ENCODE assay signal across 18 cellular contexts in the genomic region with DNA sequence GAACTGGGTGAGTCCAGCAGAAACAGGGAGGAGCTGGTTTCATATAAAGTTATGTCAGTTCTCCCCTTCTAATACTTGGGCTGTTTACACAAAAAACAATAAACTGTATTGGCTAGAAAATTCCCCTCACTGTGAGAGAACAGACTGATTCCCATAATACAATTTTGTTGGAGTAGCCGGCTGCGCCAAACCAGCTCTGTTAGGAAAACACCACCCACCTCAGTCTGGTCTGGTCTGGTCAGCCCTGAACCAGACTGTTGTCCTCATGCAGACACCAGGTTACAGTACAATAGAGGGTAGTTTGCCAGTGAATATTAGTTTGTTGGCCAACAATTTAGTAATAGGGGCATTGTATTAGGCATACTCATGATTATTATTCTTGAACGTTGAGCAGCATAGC.
A peak's percentile ranks its signal among the peaks of the same experiment; 100 is the strongest.
DNase-seq lines count a peak whose midpoint lies in the region; ATAC-seq and TF ChIP-seq lines count a peak whose summit lies in the region.
"Had no signal": no experiment of that assay in that cellular context is flagged by ENCODE, and none has a peak within 500 bp of the region (broad histone marks: within the 10 kb centered on the region; RNA-seq: fewer than 3 reads in every experiment).

No MANE protein-coding gene starts in this region.

- no peaks in the 10 kb centered on the region for H3K36me3 ChIP-seq in OCI-LY7 (ENCODE audit: insufficient read depth, low read length)
- H3K36me3 ChIP-seq in neuronal stem cell (replicated peaks in 1 of 2; ENCODE audit: control insufficient read depth in 2 of 2, insufficient read depth in 2 of 2, low read length in 2 of 2): no peaks in the 10 kb centered on the region
- no peaks in the 10 kb centered on the region for H3K36me3 ChIP-seq in suprapubic skin
- no peaks in the 10 kb centered on the region for H3K36me3 ChIP-seq in effector memory CD4-positive, alpha-beta T cell (ENCODE audit: control insufficient read depth, insufficient read depth, low read length)
- H3K36me3 ChIP-seq: HAP-1 had no signal

- H4K8ac ChIP-seq in neuronal stem cell (ENCODE audit: low read depth, low read length): no peak overlapping the region

- no peak overlapping the region for H3K4me3 Mint-ChIP-seq in T-cell
- H3K4me3 Mint-ChIP-seq: B cell; CD4-positive, CD25-positive, alpha-beta regulatory T cell; CD8-positive, alpha-beta memory T cell had no signal

- H3K23ac ChIP-seq in neuronal stem cell (ENCODE audit: low read depth, low read length, poor library complexity): no peak overlapping the region

- H2AK5ac ChIP-seq in neuronal stem cell (ENCODE audit: low read depth, low read length): no peak overlapping the region

- no peak overlapping the region for H3K27ac ChIP-seq in OCI-LY7 (ENCODE audit: low read depth, low read length, poor library complexity, severe bottlenecking)
- no peak overlapping the region for H3K27ac ChIP-seq in neuronal stem cell (replicated peaks; ENCODE audit: low read length)
- peak overlapping the region; percentile 72 for H3K27ac ChIP-seq in suprapubic skin
- no peak overlapping the region for H3K27ac ChIP-seq in effector memory CD4-positive, alpha-beta T cell (ENCODE audit: insufficient read depth, low read length, poor library complexity, severe bottlenecking)
- H3K27ac ChIP-seq: GM23248 had no signal

- H2BK12ac ChIP-seq in neuronal stem cell (ENCODE audit: low read length): no peak overlapping the region

- DNase-seq in ELF-1 (ENCODE audit: low read depth, low spot score) (peak; percentile 14), OCI-LY7 (ENCODE audit: low spot score) (no peak), neuronal stem cell (ENCODE audit: low spot score) (no peak), suprapubic skin (ENCODE audit: low spot score in 2 of 2) (no peak), T-cell (no peak)
- DNase-seq in effector memory CD4-positive, alpha-beta T cell: no peak
- DNase-seq: C1 segment of cervical spinal cord; CD4-positive, CD25-positive, alpha-beta regulatory T cell; CD8-positive, alpha-beta memory T cell; COR-L47; DMS 273 treated with DMSO at 0.1 percent for 48 hours; DMS53; DND-41; EL; GM23248 had no signal

- H3K9ac ChIP-seq in neuronal stem cell (ENCODE audit: low read depth, low read length, poor library complexity): no peak overlapping the region
- H3K9ac ChIP-seq: GM23248 had no signal

- H2AFZ ChIP-seq in OCI-LY7 (ENCODE audit: low read length) (peak overlapping the region; percentile 58; the same call in 1 of the 2 replicates), neuronal stem cell (ENCODE audit: low read length) (peak overlapping the region; percentile 50)
- H2AFZ ChIP-seq: GM23248 had no signal

- CTCF ChIA-PET in OCI-LY7 (lab: Charles Lee; ENCODE audit: unreplicated experiment) (no interaction called here), T-cell (lab: Charles Lee) (no interaction called here)

- H3K9me3 Mint-ChIP-seq in T-cell: peaks cover 0 to under 1% (median 0%) of the 10 kb centered on the region in 3 donors
- H3K9me3 Mint-ChIP-seq: CD8-positive, alpha-beta memory T cell had no signal

- no CpG with 5 or more reads among the region's 3 CpGs for WGBS in neuronal stem cell (ENCODE audit: extremely low coverage in 2 of 2, insufficient read length in 2 of 2, insufficient replicate concordance in 1 of 2), 2 donors
- WGBS in suprapubic skin: 57% methylated on average over 3 of the region's 3 CpGs

- no peaks in the 10 kb centered on the region for H4K20me1 ChIP-seq in OCI-LY7 (ENCODE audit: insufficient read depth, low read length)

- H3K27me3 ChIP-seq in neuronal stem cell (ENCODE audit: control insufficient read depth in 3 of 3, insufficient read depth in 3 of 3, low read depth in 1 of 3, low read length in 3 of 3): no peaks in the 10 kb centered on the region
- no peaks in the 10 kb centered on the region for H3K27me3 ChIP-seq in suprapubic skin
- no peaks in the 10 kb centered on the region for H3K27me3 ChIP-seq in effector memory CD4-positive, alpha-beta T cell (replicated peaks; ENCODE audit: control insufficient read depth, insufficient read depth, low read length, poor library complexity, severe bottlenecking)

- POLR2A ChIA-PET in OCI-LY7 (lab: Charles Lee): interaction anchor here (3.8 kb wide), 1 partner anchor 8 kb away, joined by 18 read pairs; no protein-coding TSS in a partner anchor
- POLR2A ChIA-PET in T-cell (lab: Charles Lee): no interaction called here

- no peak for TF ChIP-seq POLR2A in suprapubic skin (IDR thresholded peaks at IDR 0.05)

- BruUV-seq in OCI-LY7 (replicated peaks; lab: Mats Ljungman, UMichigan): no TSS peak

- H3K4me3 ChIP-seq in OCI-LY7 (ENCODE audit: low read depth, low read length, poor library complexity, severe bottlenecking) (no peak overlapping the region), neuronal stem cell (ENCODE audit: low read length in 2 of 2) (no peak overlapping the region), suprapubic skin (no peak overlapping the region)
- no peak overlapping the region for H3K4me3 ChIP-seq in effector memory CD4-positive, alpha-beta T cell (ENCODE audit: insufficient read depth, low read depth, low read length, poor library complexity, severe bottlenecking)
- H3K4me3 ChIP-seq: GM23248, HAP-1 had no signal

- no peaks in the 10 kb centered on the region for H3K9me2 ChIP-seq in OCI-LY7 (ENCODE audit: insufficient read depth, low read length)

- H3K27ac Mint-ChIP-seq in T-cell: no peak overlapping the region
- H3K27ac Mint-ChIP-seq: B cell; CD4-positive, CD25-positive, alpha-beta regulatory T cell had no signal

- no peak overlapping the region for H3K14ac ChIP-seq in neuronal stem cell (ENCODE audit: low read length)

- H3K4me1 ChIP-seq in OCI-LY7 (ENCODE audit: insufficient read depth, low read length, poor library complexity, severe bottlenecking): no peaks in the 10 kb centered on the region
- H3K4me1 ChIP-seq in neuronal stem cell (ENCODE audit: control insufficient read depth in 2 of 2, insufficient read depth in 1 of 2, low read depth in 1 of 2, low read length in 2 of 2): peaks cover 0 to 2% of the 10 kb centered on the region in 2 donors
- peaks cover 3% of the 10 kb centered on the region for H3K4me1 ChIP-seq in suprapubic skin
- no peaks in the 10 kb centered on the region for H3K4me1 ChIP-seq in effector memory CD4-positive, alpha-beta T cell (ENCODE audit: control insufficient read depth, insufficient read depth, low read length, poor library complexity, severe bottlenecking)
- H3K4me1 ChIP-seq: HAP-1 had no signal

- H3K18ac ChIP-seq in neuronal stem cell (ENCODE audit: low read length): no peak overlapping the region

- no peak overlapping the region for H2BK5ac ChIP-seq in neuronal stem cell (ENCODE audit: low read length)

- H3K4ac ChIP-seq in neuronal stem cell (ENCODE audit: low read length): no peak overlapping the region

- no peak for ATAC-seq in T-cell (replicated peaks in 1 of 4)
- no peak for ATAC-seq in SK-N-SH treated with all-trans-retinoic acid at 6 μM for 48 hours

- H2BK15ac ChIP-seq in neuronal stem cell (ENCODE audit: low read length): no peak overlapping the region

- no peaks in the 10 kb centered on the region for H3K79me2 ChIP-seq in OCI-LY7 (ENCODE audit: insufficient read depth, low read depth, low read length)

- TF ChIP-seq CTCF in OCI-LY7 (conservative IDR thresholded peaks at IDR 0.05; ENCODE audit: low read length): no peak
- no peak for TF ChIP-seq CTCF in suprapubic skin (IDR thresholded peaks at IDR 0.05)

- H3K36me3 Mint-ChIP-seq in T-cell: no peaks in the 10 kb centered on the region
- H3K36me3 Mint-ChIP-seq: CD4-positive, CD25-positive, alpha-beta regulatory T cell; CD8-positive, alpha-beta memory T cell had no signal

- no peak overlapping the region for H2BK120ac ChIP-seq in neuronal stem cell (ENCODE audit: low read depth, low read length)

- H3K79me1 ChIP-seq in neuronal stem cell (ENCODE audit: low read depth, low read length): no peaks in the 10 kb centered on the region

- H4K91ac ChIP-seq in neuronal stem cell (ENCODE audit: low read depth, low read length, poor library complexity): no peak overlapping the region

- H3K4me1 Mint-ChIP-seq in T-cell: no peaks in the 10 kb centered on the region
- H3K4me1 Mint-ChIP-seq: B cell; CD4-positive, CD25-positive, alpha-beta regulatory T cell; CD8-positive, alpha-beta memory T cell had no signal

- H3K4me2 ChIP-seq in OCI-LY7 (ENCODE audit: low read length) (no peak overlapping the region), neuronal stem cell (ENCODE audit: insufficient read depth, low read length, poor library complexity, severe bottlenecking) (no peak overlapping the region)

- TF ChIP-seq EP300 in suprapubic skin (IDR thresholded peaks at IDR 0.05): no peak

- intact Hi-C loops in OCI-LY7 (cut with micrococcal nuclease; ENCODE audit: unreplicated experiment): no loop called here

- H3K27me3 Mint-ChIP-seq in T-cell: no peaks in the 10 kb centered on the region
- H3K27me3 Mint-ChIP-seq: B cell; CD4-positive, CD25-positive, alpha-beta regulatory T cell had no signal

- peaks cover 7% of the 10 kb centered on the region; the same call in 1 of the 2 replicates for H3K9me3 ChIP-seq in OCI-LY7 (ENCODE audit: low read length)
- no peaks in the 10 kb centered on the region for H3K9me3 ChIP-seq in neuronal stem cell (replicated peaks in 1 of 2; ENCODE audit: control insufficient read depth in 2 of 2, insufficient read depth in 1 of 2, low read depth in 1 of 2, low read length in 2 of 2)
- H3K9me3 ChIP-seq in suprapubic skin: no peaks in the 10 kb centered on the region
- H3K9me3 ChIP-seq in effector memory CD4-positive, alpha-beta T cell (ENCODE audit: control insufficient read depth, low read length): no peaks in the 10 kb centered on the region
- H3K9me3 ChIP-seq: HAP-1 had no signal

TF ChIP-seq in SK-N-SH treated with all-trans-retinoic acid at 6 μM for 48 hours, 23 proteins besides CTCF, POLR2A, EP300 and RAD21 (continues in another document):
- TF ChIP-seq ESRRG (CRISPR knock-in tag; IDR thresholded peaks at IDR 0.05): no peak
- TF ChIP-seq TOX (CRISPR knock-in tag; IDR thresholded peaks at IDR 0.05; ENCODE audit: borderline replicate concordance): no peak
- TF ChIP-seq, protein P1, sequence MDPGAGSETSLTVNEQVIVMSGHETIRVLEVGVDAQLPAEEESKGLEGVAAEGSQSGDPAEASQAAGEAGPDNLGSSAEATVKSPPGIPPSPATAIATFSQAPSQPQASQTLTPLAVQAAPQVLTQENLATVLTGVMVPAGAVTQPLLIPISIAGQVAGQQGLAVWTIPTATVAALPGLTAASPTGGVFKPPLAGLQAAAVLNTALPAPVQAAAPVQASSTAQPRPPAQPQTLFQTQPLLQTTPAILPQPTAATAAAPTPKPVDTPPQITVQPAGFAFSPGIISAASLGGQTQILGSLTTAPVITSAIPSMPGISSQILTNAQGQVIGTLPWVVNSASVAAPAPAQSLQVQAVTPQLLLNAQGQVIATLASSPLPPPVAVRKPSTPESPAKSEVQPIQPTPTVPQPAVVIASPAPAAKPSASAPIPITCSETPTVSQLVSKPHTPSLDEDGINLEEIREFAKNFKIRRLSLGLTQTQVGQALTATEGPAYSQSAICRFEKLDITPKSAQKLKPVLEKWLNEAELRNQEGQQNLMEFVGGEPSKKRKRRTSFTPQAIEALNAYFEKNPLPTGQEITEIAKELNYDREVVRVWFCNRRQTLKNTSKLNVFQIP (CRISPR knock-in tag; IDR thresholded peaks at IDR 0.05; ENCODE audit: borderline replicate concordance, low read depth): no peak
- TF ChIP-seq TCF4 (CRISPR knock-in tag; IDR thresholded peaks at IDR 0.05; ENCODE audit: borderline replicate concordance): no peak
